8 cellular contexts compared by ENCODE assay signal in genomic region chr2:237723613-237724012, GRCh38.
DNase-seq lines count a peak whose midpoint lies in the region; ATAC-seq and TF ChIP-seq lines count a peak whose summit lies in the region.

No MANE protein-coding gene starts in this region.

- H3K36me3 ChIP-seq in transverse colon (no peaks in the 10 kb centered on the region), lower lobe of right lung (peaks cover 14% of the 10 kb centered on the region)

- WGBS in transverse colon (ENCODE audit: low coverage in 1 of 2), 2 donors, result 30 to 57% methylated on average over 1 to 3 of the region's 3 CpGs

- intact Hi-C loops in transverse colon (cut with DNase I; ENCODE audit: low total_unique reads), result no loop called here
- intact Hi-C loops in lower lobe of right lung (cut with DNase I), result no loop called here

- peak overlapping the region; percentile 45 to 68 (median 66) for H3K27ac ChIP-seq in transverse colon
- H3K27ac ChIP-seq in lower lobe of right lung, result no peak overlapping the region

- peak; percentile 72 for TF ChIP-seq EP300 in transverse colon (IDR thresholded peaks at IDR 0.05; ENCODE audit: low read depth)

- TF ChIP-seq CTCF in transverse colon (IDR thresholded peaks at IDR 0.05), result no peak
- TF ChIP-seq CTCF in lower lobe of right lung (IDR thresholded peaks at IDR 0.05), result no peak

- no peaks in the 10 kb centered on the region for H3K27me3 ChIP-seq in transverse colon
- no peaks in the 10 kb centered on the region for H3K27me3 ChIP-seq in lower lobe of right lung (ENCODE audit: low read depth)

- in situ Hi-C loops in transverse colon (cut with MboI; ENCODE audit: low pct_ligation_motif_present in 1 of 4, low pct_unique_long_range_greater_than_20kb in 1 of 4, low sequenced_read_pairs in 3 of 4), result no loop called here

- no peak overlapping the region for H3K4me3 ChIP-seq in transverse colon
- H3K4me3 ChIP-seq in lower lobe of right lung, result no peak overlapping the region

- peak; percentile 92 for DNase-seq in ELF-1 (ENCODE audit: low read depth, low spot score)
- peak; percentile 82 for DNase-seq in HCEC 1CT
- DNase-seq in fibroblast of the conjunctiva (ENCODE audit: low read depth), result peak; percentile 30
- DNase-seq in transverse colon, result peak; percentile 90
- DNase-seq in lower lobe of right lung, result no peak
- DNase-seq in activated CD4-positive, alpha-beta T cell treated with anti-CD3 and anti-CD28 coated beads for 1 hour, result no peak

- ATAC-seq in GM19328 (IDR thresholded peaks at IDR 0.05; ENCODE audit: unreplicated experiment), result no peak
- no peak for ATAC-seq in lower lobe of right lung

- H3K4me1 ChIP-seq in transverse colon, result peaks cover 27 to 58% (median 45%) of the 10 kb centered on the region in 4 donors
- H3K4me1 ChIP-seq in lower lobe of right lung, result peaks cover 47% of the 10 kb centered on the region

- no peak for TF ChIP-seq POLR2A in transverse colon (IDR thresholded peaks at IDR 0.05)

- H3K9me3 ChIP-seq in transverse colon (no peaks in the 10 kb centered on the region), lower lobe of right lung (no peaks in the 10 kb centered on the region)

TF ChIP-seq in PFSK-1, 5 proteins besides CTCF, POLR2A, EP300 and RAD21:
- TF ChIP-seq TAF1 (IDR thresholded peaks at IDR 0.05; ENCODE audit: borderline replicate concordance, insufficient read depth, low read length), result no peak
- TF ChIP-seq SIN3A (IDR thresholded peaks at IDR 0.05; ENCODE audit: borderline replicate concordance, insufficient read depth, low read length), result peak; percentile 97; the same call in 1 of the 2 replicates
- peak; percentile 45 for TF ChIP-seq FOXP2 (optimal IDR thresholded peaks at IDR 0.05; ENCODE audit: borderline replicate concordance, extremely low read depth, extremely low read length, insufficient read depth)
TF ChIP-seq in PFSK-1: peak in this region for 2.

Comparison
In these comparisons a context has a peak if more than half of its experiments do, and no peak if none do; other contexts are left out.
1. DNase-seq: peak in ELF-1 (single experiment), HCEC 1CT (single experiment), fibroblast of the conjunctiva (single experiment) and transverse colon (single experiment); none in lower lobe of right lung (single experiment) and activated CD4-positive, alpha-beta T cell treated with anti-CD3 and anti-CD28 coated beads for 1 hour (single experiment).